27 cellular contexts compared by ENCODE assay signal in the genomic region with DNA sequence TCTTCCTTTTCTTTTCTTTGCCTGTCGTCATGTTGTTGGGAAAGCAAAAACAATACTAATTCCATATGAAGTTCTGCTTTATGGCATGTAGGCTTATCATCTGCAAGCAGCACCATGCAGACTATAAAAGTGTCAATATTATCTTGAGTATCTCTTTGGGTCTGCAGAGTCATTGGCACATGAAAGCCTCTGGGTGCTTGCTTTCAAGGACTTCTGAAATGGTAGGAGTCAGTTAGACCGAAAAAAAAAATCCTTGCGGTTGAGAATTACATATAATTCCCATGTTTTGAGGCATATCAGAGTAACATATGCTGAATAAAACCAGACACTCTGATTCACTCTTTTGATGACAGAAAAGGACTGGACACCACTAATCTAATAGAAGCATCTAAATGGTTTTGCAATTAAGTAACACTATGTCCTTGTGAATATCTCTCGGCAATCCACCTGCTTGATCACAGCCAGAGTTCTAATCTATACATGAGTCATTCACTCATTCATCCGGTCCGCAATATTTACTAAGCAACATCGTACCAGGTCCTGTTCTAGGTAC. TPM values are rescaled to one million over a fixed set of nuclear protein-coding genes. Genes with fewer than 3 reads are reported as not detected.
DNase-seq lines count a peak whose midpoint lies in the region; ATAC-seq, FAIRE-seq and TF ChIP-seq lines count a peak whose summit lies in the region.
"Had no signal": no experiment of that assay in that cellular context is flagged by ENCODE, and none has a peak within 500 bp of the region (broad histone marks: within the 10 kb centered on the region; RNA-seq: fewer than 3 reads in every experiment).

No MANE protein-coding gene starts in this region.

- no peak for TF ChIP-seq RAD21 in K562 (CRISPR knock-in tag; conservative IDR thresholded peaks at IDR 0.05 in 1 of 2, IDR thresholded peaks at IDR 0.05 in 1 of 2)

- CTCF ChIA-PET in K562 (lab: Yijun Ruan, JAX; ENCODE audit: low intra/inter-chr PET ratio) = no interaction called here
- CTCF ChIA-PET in activated CD4-positive, alpha-beta memory T cell treated with anti-CD3 and anti-CD28 coated beads, Interleukin-2, amount 10 ng/mL, durations not matched to agents 7 days and 5 days (lab: Charles Lee) = interaction anchor here (0.5 to 0.9 kb wide), 2 partner anchors 134 to 1848 kb away, joined by 3 read pairs; no protein-coding TSS in a partner anchor

- no peaks in the 10 kb centered on the region for H3K9me3 Mint-ChIP-seq in activated CD4-positive, alpha-beta memory T cell treated with anti-CD3 and anti-CD28 coated beads, Interleukin-2, amount 10 ng/mL, durations not matched to agents 7 days and 5 days
- H3K9me3 Mint-ChIP-seq: activated B cell treated with CpG ODN at 0.5 μM for 24 hours; activated T-helper 1 cell treated with anti-CD3 and anti-CD28 coated beads, Interleukin-12 subunit alpha, Interleukin-12 subunit beta, Interleukin-2, Interleukin-4 antibody, amounts not matched to agents 30 ng/mL and 10 ng/mL and 1 ng/mL, durations not matched to agents 14 hours and 24 hours and 36 hours had no signal

- in situ Hi-C loops in K562 (cut with MboI) = loop anchor here (10.0 kb wide), 1 partner anchor 48 kb away; a partner anchor contains a TSS

- H3K27ac Mint-ChIP-seq in activated CD4-positive, alpha-beta memory T cell treated with anti-CD3 and anti-CD28 coated beads, Interleukin-2, amount 10 ng/mL, durations not matched to agents 7 days and 5 days = no peak overlapping the region
- H3K27ac Mint-ChIP-seq: activated B cell treated with CpG ODN at 0.5 μM for 24 hours; activated T-helper 1 cell treated with anti-CD3 and anti-CD28 coated beads, Interleukin-12 subunit alpha, Interleukin-12 subunit beta, Interleukin-2, Interleukin-4 antibody, amounts not matched to agents 30 ng/mL and 10 ng/mL and 1 ng/mL, durations not matched to agents 14 hours and 24 hours and 36 hours; B cell had no signal

- no peak overlapping the region for H3K4me3 Mint-ChIP-seq in activated CD4-positive, alpha-beta memory T cell treated with anti-CD3 and anti-CD28 coated beads, Interleukin-2, amount 10 ng/mL, durations not matched to agents 7 days and 5 days
- H3K4me3 Mint-ChIP-seq: activated B cell treated with CpG ODN at 0.5 μM for 24 hours; activated T-helper 1 cell treated with anti-CD3 and anti-CD28 coated beads, Interleukin-12 subunit alpha, Interleukin-12 subunit beta, Interleukin-2, Interleukin-4 antibody, amounts not matched to agents 30 ng/mL and 10 ng/mL and 1 ng/mL, durations not matched to agents 14 hours and 24 hours and 36 hours; B cell; immature natural killer cell had no signal

- peaks cover 8% of the 10 kb centered on the region for H3K36me3 Mint-ChIP-seq in activated CD4-positive, alpha-beta memory T cell treated with anti-CD3 and anti-CD28 coated beads, Interleukin-2, amount 10 ng/mL, durations not matched to agents 7 days and 5 days (ENCODE audit: low read depth)

- H2AFZ ChIP-seq in K562 (ENCODE audit: low read depth, low read length) = no peak overlapping the region

- 2% methylated on average over 6 of the region's 7 CpGs for WGBS in K562 (ENCODE audit: insufficient coverage, low coverage, missing lambda C conversion rate)

- H3K9me1 ChIP-seq in K562 (ENCODE audit: control insufficient read depth, insufficient read depth, low read length) = no peaks in the 10 kb centered on the region

- H3K27me3 Mint-ChIP-seq in activated CD4-positive, alpha-beta memory T cell treated with anti-CD3 and anti-CD28 coated beads, Interleukin-2, amount 10 ng/mL, durations not matched to agents 7 days and 5 days = no peaks in the 10 kb centered on the region

- POLR2A ChIA-PET in K562 (lab: Yijun Ruan, JAX) = interaction anchor here (1.2 kb wide), 1 partner anchor 45 kb away, joined by 3 read pairs; no protein-coding TSS in a partner anchor
- POLR2A ChIA-PET in activated CD4-positive, alpha-beta memory T cell treated with anti-CD3 and anti-CD28 coated beads, Interleukin-2, amount 10 ng/mL, durations not matched to agents 7 days and 5 days (lab: Charles Lee) = interaction anchor here (1.5 kb wide), 1 partner anchor 9 kb away, joined by 4 read pairs; no protein-coding TSS in a partner anchor

- peak overlapping the region; percentile 82 for H3K27ac ChIP-seq in K562 (ENCODE audit: extremely low read depth, low read depth, low read length)
- H3K27ac ChIP-seq: A549, coronary artery, esophagus squamous epithelium, gastrocnemius medialis, KMS-11, thoracic aorta had no signal

- peaks cover 8 to 35% of the 10 kb centered on the region in 2 experiments; a peak in 4 of 5 replicates for H3K4me1 ChIP-seq in K562 (replicated peaks in 1 of 2; ENCODE audit: control insufficient read depth in 2 of 2, insufficient read depth in 2 of 2, low read length in 2 of 2)
- H3K4me1 ChIP-seq: Caco-2 had no signal

- H3K36me3 ChIP-seq in K562 (ENCODE audit: control insufficient read depth, insufficient read depth, low read length) = peaks cover 13% of the 10 kb centered on the region; the same call in 2 of the 3 replicates
- H3K36me3 ChIP-seq: gastrocnemius medialis, thoracic aorta had no signal

- peaks cover 79% of the 10 kb centered on the region for H3K79me2 ChIP-seq in K562 (ENCODE audit: control insufficient read depth, insufficient read depth, low read length)

- 0 out of 2 replicates have a peak, but pooled peaks cover 4% of the 10 kb centered on the region for H4K20me1 ChIP-seq in K562 (replicated peaks; ENCODE audit: control insufficient read depth, insufficient read depth, low read length)

- BruUV-seq in K562 (replicated peaks; lab: Mats Ljungman, UMichigan) = no TSS peak

- H3K27me3 ChIP-seq in K562 (ENCODE audit: control insufficient read depth in 2 of 2, insufficient read depth in 2 of 2, low read length in 2 of 2) = no peaks in the 10 kb centered on the region
- H3K27me3 ChIP-seq: esophagus squamous epithelium, gastrocnemius medialis had no signal

- H3K4me2 ChIP-seq in K562 (ENCODE audit: insufficient read depth, low read length) = peak overlapping the region; percentile 52; the same call in 1 of the 2 replicates
- H3K4me2 ChIP-seq: A549, KMS-11 had no signal

- peaks cover 23% of the 10 kb centered on the region for H3K4me1 Mint-ChIP-seq in activated CD4-positive, alpha-beta memory T cell treated with anti-CD3 and anti-CD28 coated beads, Interleukin-2, amount 10 ng/mL, durations not matched to agents 7 days and 5 days
- H3K4me1 Mint-ChIP-seq: activated B cell treated with CpG ODN at 0.5 μM for 24 hours had no signal

- peak; percentile 32 for DNase-seq in CD1c-positive myeloid dendritic cell (ENCODE audit: extremely low spot score)
- DNase-seq in OCI-M2 (lab: John Stamatoyannopoulos, UW; ENCODE audit: unreplicated experiment) = peak; percentile 61
- DNase-seq in K562 (ENCODE audit: extremely low read depth in 1 of 4, low spot score in 3 of 4) = peak; percentile 25 to 75 (median 48)
- peak; percentile 32 for DNase-seq in mucosa of gallbladder (ENCODE audit: low spot score)
- no peak for DNase-seq in activated CD4-positive, alpha-beta memory T cell treated with anti-CD3 and anti-CD28 coated beads, Interleukin-2, amount 10 ng/mL, durations not matched to agents 7 days and 5 days
- no peak for DNase-seq in NCI-H226
- DNase-seq: activated B cell treated with CpG ODN at 0.5 μM for 24 hours; activated naive CD4-positive, alpha-beta T cell treated with anti-CD3 and anti-CD28 coated beads, Interleukin-2, amount 50 U/mL, for 16 hours; Caco-2; esophagus squamous epithelium; gastrocnemius medialis; hippocampal formation; immature natural killer cell; stimulated activated CD4-positive, alpha-beta T cell treated with anti-CD3 and anti-CD28 coated beads, Interleukin-15, amount 100 ng/mL, for 24 hours; stimulated activated naive CD4-positive, alpha-beta T cell treated with Interleukin-2 at 50 U/mL for 16 hours had no signal

- FAIRE-seq in K562 (lab: Jason Lieb, UNC) = peak; percentile 65
- FAIRE-seq: A549, G401.6, GM18507, HTR-8/SVneo had no signal

- ATAC-seq in K562 (peak; percentile 84), GM19455 (IDR thresholded peaks at IDR 0.05; ENCODE audit: unreplicated experiment) (no peak), HG03045 (IDR thresholded peaks at IDR 0.05; ENCODE audit: unreplicated experiment) (no peak)
- ATAC-seq: A549, gastrocnemius medialis had no signal

- H3K9me3 ChIP-seq in K562 (replicated peaks; ENCODE audit: control insufficient read depth, insufficient read depth, low read depth, low read length) = no peaks in the 10 kb centered on the region
- H3K9me3 ChIP-seq: A549, Caco-2, esophagus squamous epithelium, gastrocnemius medialis, thoracic aorta had no signal

- TF ChIP-seq CTCF in K562 (IDR thresholded peaks at IDR 0.05 in 2 of 3, conservative IDR thresholded peaks at IDR 0.05 in 1 of 3; ENCODE audit: insufficient read depth in 2 of 3, low read depth in 1 of 3, low read length in 3 of 3) = no peak

- TF ChIP-seq POLR2A in K562 (conservative IDR thresholded peaks at IDR 0.05) = no peak

- no peak overlapping the region for H3K4me3 ChIP-seq in K562
- H3K4me3 ChIP-seq: A549, coronary artery, esophagus squamous epithelium, gastrocnemius medialis, thoracic aorta had no signal

- intact Hi-C loops in K562 (cut with micrococcal nuclease) = no loop called here

- peak overlapping the region in 1 of 2 experiments; percentile 41; a peak in 2 of 4 replicates for H3K9ac ChIP-seq in K562 (ENCODE audit: insufficient read depth in 1 of 2, low read depth in 2 of 2, low read length in 2 of 2)
- H3K9ac ChIP-seq: KMS-11 had no signal

- peak; percentile 92 for TF ChIP-seq EP300 in K562 (IDR thresholded peaks at IDR 0.05; ENCODE audit: low read length)

RNA-seq across cellular contexts. Expression of a gene that starts 44.4 kb away (rescaled TPM):
- total RNA-seq in K562 (2011; cell fraction: chromatin; rRNA removed; ENCODE audit: low replicate concordance) = 28.6 and 79.4 TPM in 2 replicates
- 5.3 and 7.6 TPM in 2 replicates for total RNA-seq in K562 (2011; cell fraction: nucleolus; rRNA removed)
- total RNA-seq in K562 (2011; cell fraction: nucleoplasm; rRNA removed) = 12.1 and 18.6 TPM in 2 replicates
- 9.7 and 10.9 TPM in 2 replicates for total RNA-seq in K562 (2014; rRNA removed)
- total RNA-seq in K562 (2014; rRNA removed; fragmentation: Illumina TruSeq; extraction: Trizol) = 17.5 and 20.7 TPM in 2 replicates
- total RNA-seq in K562 (2015; rRNA removed; fragmentation: Illumina TruSeq; extraction: Trizol) = 17.8 and 18.8 TPM in 2 replicates
- total RNA-seq in K562 (2021) = 23.7 and 27.9 TPM in 2 replicates
- polyA plus RNA-seq in K562 (2011; rRNA removed) = 19.4 and 25.6 TPM in 2 replicates
- 6.6 and 11.7 TPM in 2 replicates for polyA plus RNA-seq in K562 (2011; cell fraction: cytosol; rRNA removed)
- polyA plus RNA-seq in K562 (2011; cell fraction: nucleus; rRNA removed) = 14.6 and 27.6 TPM in 2 replicates
- polyA plus RNA-seq in K562 (2012) = 9.4 and 13.0 TPM in 2 replicates
- 21.3 and 22.2 TPM in 2 replicates for polyA plus RNA-seq in K562 (2014; fragmentation: Illumina TruSeq; extraction: Trizol)
- polyA plus RNA-seq in K562 (2014; fragmentation: Nextera tagmentation; extraction: Ambion mirVana) = 1 to 10 TPM; 4.8 to 8.9 TPM
- polyA plus RNA-seq in K562 (2014; rRNA removed) = 10.4 and 11.0 TPM in 2 replicates
- polyA minus RNA-seq in K562 (2011; rRNA and poly(A)+ RNA removed) = 115 and 117 TPM in 2 replicates
- polyA minus RNA-seq in K562 (2011; cell fraction: cytosol; rRNA and poly(A)+ RNA removed) = 18.7 and 22.0 TPM in 2 replicates
- polyA minus RNA-seq in K562 (2011; cell fraction: nucleus; rRNA and poly(A)+ RNA removed) = 10.4 and 13.6 TPM in 2 replicates
- total RNA-seq in mucosa of gallbladder = 83.6 TPM
- 10 to 100 TPM; 28.0 to 28.8 TPM for total RNA-seq in activated CD4-positive, alpha-beta memory T cell treated with anti-CD3 and anti-CD28 coated beads, Interleukin-2, amount 10 ng/mL, durations not matched to agents 7 days and 5 days
- total RNA-seq: OCI-LY7 had no signal

Comparison
In these comparisons a context has a peak if more than half of its experiments do, and no peak if none do; other contexts are left out.
1. DNase-seq: peak in CD1c-positive myeloid dendritic cell (single experiment), OCI-M2 (single experiment), K562 (4 of 4) and mucosa of gallbladder (single experiment); none in activated CD4-positive, alpha-beta memory T cell treated with anti-CD3 and anti-CD28 coated beads, Interleukin-2, amount 10 ng/mL, durations not matched to agents 7 days and 5 days (single experiment) and NCI-H226 (single experiment).